ENCODE assay signal across 1 cellular context in genomic region chr14:24072881-24073877, GRCh38.
TF ChIP-seq lines count a peak whose summit lies in the region.

No MANE protein-coding gene starts in this region.

TF ChIP-seq in HepG2, 621 proteins besides CTCF, POLR2A, EP300 and RAD21 (continued from another document and continues in another):
- TF ChIP-seq FUBP1 (CRISPR knock-in tag; IDR thresholded peaks at IDR 0.05; ENCODE audit: borderline replicate concordance), result no peak
- TF ChIP-seq TRIM22 (IDR thresholded peaks at IDR 0.05), result no peak
- TF ChIP-seq FOXC1 (CRISPR knock-in tag; IDR thresholded peaks at IDR 0.05; ENCODE audit: borderline replicate concordance), result no peak
- no peak for TF ChIP-seq NFAT5 (CRISPR knock-in tag; IDR thresholded peaks at IDR 0.05)
- TF ChIP-seq ADNP (CRISPR knock-in tag; IDR thresholded peaks at IDR 0.05), result no peak
- no peak for TF ChIP-seq MTA3 (CRISPR knock-in tag; IDR thresholded peaks at IDR 0.05)
- TF ChIP-seq HINFP (CRISPR knock-in tag; IDR thresholded peaks at IDR 0.05; ENCODE audit: low read depth), result 0 out of 2 replicates have a peak, but pooled peaks have one; percentile 2
- no peak for TF ChIP-seq ARHGAP35 (CRISPR knock-in tag; IDR thresholded peaks at IDR 0.05; ENCODE audit: borderline replicate concordance)
- TF ChIP-seq, protein P1, sequence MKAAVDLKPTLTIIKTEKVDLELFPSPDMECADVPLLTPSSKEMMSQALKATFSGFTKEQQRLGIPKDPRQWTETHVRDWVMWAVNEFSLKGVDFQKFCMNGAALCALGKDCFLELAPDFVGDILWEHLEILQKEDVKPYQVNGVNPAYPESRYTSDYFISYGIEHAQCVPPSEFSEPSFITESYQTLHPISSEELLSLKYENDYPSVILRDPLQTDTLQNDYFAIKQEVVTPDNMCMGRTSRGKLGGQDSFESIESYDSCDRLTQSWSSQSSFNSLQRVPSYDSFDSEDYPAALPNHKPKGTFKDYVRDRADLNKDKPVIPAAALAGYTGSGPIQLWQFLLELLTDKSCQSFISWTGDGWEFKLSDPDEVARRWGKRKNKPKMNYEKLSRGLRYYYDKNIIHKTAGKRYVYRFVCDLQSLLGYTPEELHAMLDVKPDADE (CRISPR knock-in tag; IDR thresholded peaks at IDR 0.05), result no peak
- TF ChIP-seq, protein P2, sequence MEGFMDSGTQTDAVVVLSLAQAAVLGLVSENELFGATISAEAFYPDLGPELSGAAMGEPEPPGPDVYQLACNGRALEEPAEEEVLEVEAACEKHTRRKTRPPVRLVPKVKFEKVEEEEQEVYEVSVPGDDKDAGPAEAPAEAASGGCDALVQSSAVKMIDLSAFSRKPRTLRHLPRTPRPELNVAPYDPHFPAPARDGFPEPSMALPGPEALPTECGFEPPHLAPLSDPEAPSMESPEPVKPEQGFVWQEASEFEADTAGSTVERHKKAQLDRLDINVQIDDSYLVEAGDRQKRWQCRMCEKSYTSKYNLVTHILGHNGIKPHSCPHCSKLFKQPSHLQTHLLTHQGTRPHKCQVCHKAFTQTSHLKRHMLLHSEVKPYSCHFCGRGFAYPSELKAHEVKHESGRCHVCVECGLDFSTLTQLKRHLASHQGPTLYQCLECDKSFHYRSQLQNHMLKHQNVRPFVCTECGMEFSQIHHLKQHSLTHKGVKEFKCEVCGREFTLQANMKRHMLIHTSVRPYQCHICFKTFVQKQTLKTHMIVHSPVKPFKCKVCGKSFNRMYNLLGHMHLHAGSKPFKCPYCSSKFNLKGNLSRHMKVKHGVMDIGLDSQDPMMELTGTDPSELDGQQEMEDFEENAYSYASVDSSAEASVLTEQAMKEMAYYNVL (CRISPR knock-in tag; IDR thresholded peaks at IDR 0.05; ENCODE audit: borderline replicate concordance), result no peak
- TF ChIP-seq ETV5 (CRISPR knock-in tag; IDR thresholded peaks at IDR 0.05; ENCODE audit: borderline replicate concordance), result no peak
- TF ChIP-seq ZSCAN9 (CRISPR knock-in tag; IDR thresholded peaks at IDR 0.05; ENCODE audit: borderline replicate concordance), result no peak
- no peak for TF ChIP-seq FOXJ3 (CRISPR knock-in tag; IDR thresholded peaks at IDR 0.05; ENCODE audit: borderline replicate concordance)
- no peak for TF ChIP-seq U2AF1 (optimal IDR thresholded peaks at IDR 0.05; ENCODE audit: low read depth, low read length)
- TF ChIP-seq HDAC6 (IDR thresholded peaks at IDR 0.05; ENCODE audit: low read depth, low read length), result no peak
- TF ChIP-seq PRDM10 (CRISPR knock-in tag; IDR thresholded peaks at IDR 0.05; ENCODE audit: low read depth), result no peak
- 0 out of 2 replicates have a peak, but pooled peaks have one; percentile 38 for TF ChIP-seq EED (CRISPR knock-in tag; IDR thresholded peaks at IDR 0.05)
- TF ChIP-seq, protein P3, sequence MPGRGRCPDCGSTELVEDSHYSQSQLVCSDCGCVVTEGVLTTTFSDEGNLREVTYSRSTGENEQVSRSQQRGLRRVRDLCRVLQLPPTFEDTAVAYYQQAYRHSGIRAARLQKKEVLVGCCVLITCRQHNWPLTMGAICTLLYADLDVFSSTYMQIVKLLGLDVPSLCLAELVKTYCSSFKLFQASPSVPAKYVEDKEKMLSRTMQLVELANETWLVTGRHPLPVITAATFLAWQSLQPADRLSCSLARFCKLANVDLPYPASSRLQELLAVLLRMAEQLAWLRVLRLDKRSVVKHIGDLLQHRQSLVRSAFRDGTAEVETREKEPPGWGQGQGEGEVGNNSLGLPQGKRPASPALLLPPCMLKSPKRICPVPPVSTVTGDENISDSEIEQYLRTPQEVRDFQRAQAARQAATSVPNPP (CRISPR knock-in tag; IDR thresholded peaks at IDR 0.05), result no peak
- TF ChIP-seq ZFP1 (CRISPR knock-in tag; IDR thresholded peaks at IDR 0.05), result no peak
- no peak for TF ChIP-seq ZNF235 (CRISPR knock-in tag; IDR thresholded peaks at IDR 0.05; ENCODE audit: borderline replicate concordance)
- TF ChIP-seq HNF4G (IDR thresholded peaks at IDR 0.05; ENCODE audit: borderline replicate concordance, low read depth, low read length), result no peak
- TF ChIP-seq HNF4G (CRISPR knock-in tag; IDR thresholded peaks at IDR 0.05; ENCODE audit: borderline replicate concordance, low read depth), result no peak
- no peak for TF ChIP-seq PREB (CRISPR knock-in tag; IDR thresholded peaks at IDR 0.05)
- no peak for TF ChIP-seq ZNF251 (CRISPR knock-in tag; IDR thresholded peaks at IDR 0.05)
- TF ChIP-seq ZSCAN25 (CRISPR knock-in tag; IDR thresholded peaks at IDR 0.05), result 0 out of 2 replicates have a peak, but pooled peaks have one; percentile 30
- no peak for TF ChIP-seq TBP (CRISPR knock-in tag; IDR thresholded peaks at IDR 0.05)
- TF ChIP-seq ZNF530 (CRISPR knock-in tag; IDR thresholded peaks at IDR 0.05; ENCODE audit: low read depth), result no peak
- no peak for TF ChIP-seq HOXA3 (CRISPR knock-in tag; IDR thresholded peaks at IDR 0.05)
- no peak for TF ChIP-seq MEIS1 (CRISPR knock-in tag; IDR thresholded peaks at IDR 0.05; ENCODE audit: borderline replicate concordance)
- TF ChIP-seq SP4 (CRISPR knock-in tag; IDR thresholded peaks at IDR 0.05), result no peak
- TF ChIP-seq, protein P4, sequence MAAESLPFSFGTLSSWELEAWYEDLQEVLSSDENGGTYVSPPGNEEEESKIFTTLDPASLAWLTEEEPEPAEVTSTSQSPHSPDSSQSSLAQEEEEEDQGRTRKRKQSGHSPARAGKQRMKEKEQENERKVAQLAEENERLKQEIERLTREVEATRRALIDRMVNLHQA (CRISPR knock-in tag; IDR thresholded peaks at IDR 0.05), result no peak
- TF ChIP-seq ZNF34 (CRISPR knock-in tag; IDR thresholded peaks at IDR 0.05; ENCODE audit: borderline replicate concordance), result no peak
- no peak for TF ChIP-seq NPAS2 (CRISPR knock-in tag; IDR thresholded peaks at IDR 0.05; ENCODE audit: borderline replicate concordance)
- no peak for TF ChIP-seq CCAR2 (optimal IDR thresholded peaks at IDR 0.05; ENCODE audit: low read depth, low read length)
- TF ChIP-seq ZNF3 (CRISPR knock-in tag; IDR thresholded peaks at IDR 0.05), result no peak
- TF ChIP-seq ZNF883 (CRISPR knock-in tag; IDR thresholded peaks at IDR 0.05; ENCODE audit: not compliant biosample characterization), result peak; percentile 25
- TF ChIP-seq FOXK1 (CRISPR knock-in tag; IDR thresholded peaks at IDR 0.05; ENCODE audit: borderline replicate concordance, low read depth), result no peak
- TF ChIP-seq ELF3 (CRISPR knock-in tag; IDR thresholded peaks at IDR 0.05), result no peak
- no peak for TF ChIP-seq ZNF564 (CRISPR knock-in tag; IDR thresholded peaks at IDR 0.05)
- TF ChIP-seq ZNF784 (CRISPR knock-in tag; IDR thresholded peaks at IDR 0.05; ENCODE audit: borderline replicate concordance), result no peak
- no peak for TF ChIP-seq ZNF549 (CRISPR knock-in tag; IDR thresholded peaks at IDR 0.05)
